Comparison of ENCODE assay signal across 1 cellular context in the genomic region with DNA sequence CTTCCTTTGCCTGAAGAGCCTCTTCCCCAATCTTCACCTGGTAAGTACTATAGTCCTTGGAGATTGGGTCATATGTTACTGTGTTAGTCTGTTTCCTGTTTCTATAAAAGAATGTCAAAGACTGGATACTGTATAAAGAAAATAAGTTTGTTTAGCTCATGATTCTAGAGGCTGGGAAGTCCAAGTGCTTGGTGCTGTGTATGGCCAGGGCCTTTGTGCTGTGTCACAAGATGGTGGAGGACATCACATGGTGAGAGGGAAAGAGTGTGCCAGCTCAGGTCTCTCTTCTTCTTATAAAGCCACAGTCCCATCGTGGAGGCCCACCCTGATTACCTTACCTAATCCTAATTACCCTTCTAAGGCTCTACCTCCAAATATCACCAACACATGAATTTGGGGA.
TF ChIP-seq lines count a peak whose summit lies in the region.

No MANE protein-coding gene starts in this region.

TF ChIP-seq in HepG2, 621 proteins besides CTCF, POLR2A, EP300 and RAD21:
- TF ChIP-seq ZNF564 (CRISPR knock-in tag; IDR thresholded peaks at IDR 0.05) (peak; percentile 84; the same call in 1 of the 2 replicates), SCMH1 (CRISPR knock-in tag; IDR thresholded peaks at IDR 0.05; ENCODE audit: borderline replicate concordance) (no peak)
